1 cellular context compared by ENCODE assay signal in genomic region chr14:35825968-35826217, GRCh38.
A peak's percentile ranks its signal among the peaks of the same experiment; 100 is the strongest.
TF ChIP-seq lines count a peak whose summit lies in the region.

No MANE protein-coding gene starts in this region.

TF ChIP-seq in HepG2, 621 proteins besides CTCF, POLR2A, EP300 and RAD21 (continued from another document):
- TF ChIP-seq ZBTB40 (IDR thresholded peaks at IDR 0.05): no peak
- no peak for TF ChIP-seq ZBTB40 (CRISPR knock-in tag; IDR thresholded peaks at IDR 0.05)
- no peak for TF ChIP-seq NFIB (CRISPR knock-in tag; IDR thresholded peaks at IDR 0.05; ENCODE audit: borderline replicate concordance)
- 0 out of 2 replicates have a peak, but pooled peaks have one; percentile 1 for TF ChIP-seq NFE2L2 (IDR thresholded peaks at IDR 0.05; ENCODE audit: low read length)
- no peak for TF ChIP-seq ZNF235 (CRISPR knock-in tag; IDR thresholded peaks at IDR 0.05; ENCODE audit: borderline replicate concordance)
- no peak for TF ChIP-seq ZKSCAN8 (CRISPR knock-in tag; IDR thresholded peaks at IDR 0.05; ENCODE audit: borderline replicate concordance)
- no peak for TF ChIP-seq KLF9 (CRISPR knock-in tag; IDR thresholded peaks at IDR 0.05; ENCODE audit: low read depth)
- 0 out of 2 replicates have a peak, but pooled peaks have one; percentile 48 for TF ChIP-seq ZNF816 (CRISPR knock-in tag; IDR thresholded peaks at IDR 0.05; ENCODE audit: borderline replicate concordance)
- no peak for TF ChIP-seq ZNF496 (CRISPR knock-in tag; IDR thresholded peaks at IDR 0.05; ENCODE audit: insufficient replicate concordance)
- no peak for TF ChIP-seq CSRNP2 (CRISPR knock-in tag; conservative IDR thresholded peaks at IDR 0.05; ENCODE audit: low read depth)
- TF ChIP-seq PHF20 (CRISPR knock-in tag; IDR thresholded peaks at IDR 0.05): no peak
- TF ChIP-seq CREM (IDR thresholded peaks at IDR 0.05): 0 out of 2 replicates have a peak, but pooled peaks have one; percentile 99
- TF ChIP-seq CREM (CRISPR knock-in tag; IDR thresholded peaks at IDR 0.05): no peak
- no peak for TF ChIP-seq NR2F6 (IDR thresholded peaks at IDR 0.05)
- TF ChIP-seq NR2F6 (CRISPR knock-in tag; IDR thresholded peaks at IDR 0.05): no peak
- no peak for TF ChIP-seq TBP (CRISPR knock-in tag; IDR thresholded peaks at IDR 0.05)
- no peak for TF ChIP-seq ZNF318 (CRISPR knock-in tag; IDR thresholded peaks at IDR 0.05)
- TF ChIP-seq SOX6 (IDR thresholded peaks at IDR 0.05): no peak
- no peak for TF ChIP-seq SOX6 (CRISPR knock-in tag; IDR thresholded peaks at IDR 0.05)
- TF ChIP-seq ZSCAN29 (CRISPR knock-in tag; conservative IDR thresholded peaks at IDR 0.05): no peak
- TF ChIP-seq KDM5A (IDR thresholded peaks at IDR 0.05; ENCODE audit: borderline replicate concordance, low read length): peak; percentile 71; the same call in 1 of the 2 replicates
- TF ChIP-seq SALL2 (CRISPR knock-in tag; IDR thresholded peaks at IDR 0.05): no peak
- TF ChIP-seq ARID3A (IDR thresholded peaks at IDR 0.05; ENCODE audit: low read depth, low read length): peak; percentile 77
- no peak for TF ChIP-seq SOX5 (CRISPR knock-in tag; IDR thresholded peaks at IDR 0.05; ENCODE audit: borderline replicate concordance)
- peak; percentile 84; the same call in 1 of the 2 replicates for TF ChIP-seq SIX1 (CRISPR knock-in tag; IDR thresholded peaks at IDR 0.05; ENCODE audit: borderline replicate concordance)
- TF ChIP-seq HIVEP1 (CRISPR knock-in tag; IDR thresholded peaks at IDR 0.05): no peak
- no peak for TF ChIP-seq ZNF75D (CRISPR knock-in tag; IDR thresholded peaks at IDR 0.05; ENCODE audit: borderline replicate concordance)
- no peak for TF ChIP-seq ZHX1 (CRISPR knock-in tag; IDR thresholded peaks at IDR 0.05; ENCODE audit: low read depth)
- 0 out of 2 replicates have a peak, but pooled peaks have one; percentile 2 for TF ChIP-seq FOXK2 (IDR thresholded peaks at IDR 0.05)
TF ChIP-seq in HepG2: peak in this region for 23.
